In the genomic region with DNA sequence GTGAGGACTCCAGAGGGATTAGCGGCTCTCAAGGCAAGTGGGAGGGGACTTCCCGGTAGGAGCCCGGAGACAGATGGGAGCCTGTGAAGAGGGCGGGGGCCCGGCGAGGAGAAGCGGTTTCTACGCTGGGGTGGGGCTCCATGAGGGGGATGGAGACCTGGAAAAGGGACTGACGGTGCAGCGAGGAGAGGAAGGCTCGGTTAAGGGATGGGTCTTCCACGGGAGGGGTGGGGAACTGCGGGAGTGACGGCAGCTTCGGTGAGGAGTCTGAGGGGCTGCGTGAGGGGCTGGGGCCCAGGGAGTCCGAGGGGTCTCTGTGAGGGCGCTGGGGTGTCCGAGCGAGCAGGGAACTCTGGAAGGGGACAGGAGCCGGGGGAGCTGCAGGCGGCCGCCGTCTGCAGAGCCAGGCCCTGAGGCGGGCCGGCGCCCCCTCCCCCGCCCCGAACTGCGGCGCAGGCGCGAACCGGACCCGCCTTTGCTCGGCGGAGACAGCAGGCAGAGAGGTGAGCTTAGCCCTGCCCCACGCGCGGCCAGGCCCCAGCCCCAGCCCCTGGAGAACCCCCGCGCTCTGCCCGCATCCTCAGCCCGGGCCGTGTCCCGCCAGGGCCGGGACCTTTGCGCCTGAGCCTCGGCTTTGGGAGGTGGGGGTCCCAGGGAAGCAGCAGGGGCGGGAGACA, we compare ENCODE assay signal across 1 cellular context.
TF ChIP-seq lines count a peak whose summit lies in the region.

NRSN2 (plus strand) TSS at position 472 of the 677 bp plus-strand sequence. CDS start 2,533 bp downstream, outside the sequence.

TF ChIP-seq in HepG2, 621 proteins besides CTCF, POLR2A, EP300 and RAD21 (continued from another document and continues in another):
- TF ChIP-seq, protein P1, sequence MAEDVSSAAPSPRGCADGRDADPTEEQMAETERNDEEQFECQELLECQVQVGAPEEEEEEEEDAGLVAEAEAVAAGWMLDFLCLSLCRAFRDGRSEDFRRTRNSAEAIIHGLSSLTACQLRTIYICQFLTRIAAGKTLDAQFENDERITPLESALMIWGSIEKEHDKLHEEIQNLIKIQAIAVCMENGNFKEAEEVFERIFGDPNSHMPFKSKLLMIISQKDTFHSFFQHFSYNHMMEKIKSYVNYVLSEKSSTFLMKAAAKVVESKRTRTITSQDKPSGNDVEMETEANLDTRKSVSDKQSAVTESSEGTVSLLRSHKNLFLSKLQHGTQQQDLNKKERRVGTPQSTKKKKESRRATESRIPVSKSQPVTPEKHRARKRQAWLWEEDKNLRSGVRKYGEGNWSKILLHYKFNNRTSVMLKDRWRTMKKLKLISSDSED (CRISPR knock-in tag; IDR thresholded peaks at IDR 0.05), result 0 out of 2 replicates have a peak, but pooled peaks have one; percentile 75
- TF ChIP-seq NR2C2 (CRISPR knock-in tag; IDR thresholded peaks at IDR 0.05; ENCODE audit: borderline replicate concordance) (no peak), ZNF207 (IDR thresholded peaks at IDR 0.05; ENCODE audit: borderline replicate concordance) (no peak), ATF1 (CRISPR knock-in tag; IDR thresholded peaks at IDR 0.05) (no peak), KLF16 (CRISPR knock-in tag; IDR thresholded peaks at IDR 0.05) (peak in 1 of 2 experiments; percentile 77; a peak in 1 of 4 replicates), KLF15 (CRISPR knock-in tag; IDR thresholded peaks at IDR 0.05; ENCODE audit: borderline replicate concordance) (peak; percentile 8; the same call in 1 of the 2 replicates), ZNF660 (CRISPR knock-in tag; IDR thresholded peaks at IDR 0.05; ENCODE audit: borderline replicate concordance, low read depth) (no peak), KLF13 (CRISPR knock-in tag; IDR thresholded peaks at IDR 0.05) (0 out of 2 replicates have a peak, but pooled peaks have one; percentile 11), ZKSCAN1 (IDR thresholded peaks at IDR 0.05; ENCODE audit: low read length) (no peak), ARNT (IDR thresholded peaks at IDR 0.05) (no peak), GPN1 (CRISPR knock-in tag; IDR thresholded peaks at IDR 0.05; ENCODE audit: borderline replicate concordance) (no peak), ERF (CRISPR knock-in tag; IDR thresholded peaks at IDR 0.05) (no peak), FOXP1 (IDR thresholded peaks at IDR 0.05) (no peak), FOXP1 (CRISPR knock-in tag; IDR thresholded peaks at IDR 0.05) (no peak), ZNF335 (CRISPR knock-in tag; IDR thresholded peaks at IDR 0.05) (no peak; the same call in 1 of the 2 replicates), ZNF839 (CRISPR knock-in tag; IDR thresholded peaks at IDR 0.05; ENCODE audit: borderline replicate concordance) (no peak), ZFP90 (CRISPR knock-in tag; IDR thresholded peaks at IDR 0.05; ENCODE audit: borderline replicate concordance) (peak; percentile 64), ZFP82 (CRISPR knock-in tag; IDR thresholded peaks at IDR 0.05; ENCODE audit: borderline replicate concordance) (peak; percentile 49), FLYWCH1 (CRISPR knock-in tag; IDR thresholded peaks at IDR 0.05) (no peak), CBFB (CRISPR knock-in tag; IDR thresholded peaks at IDR 0.05) (no peak; the same call in 1 of the 2 replicates), CSRNP1 (CRISPR knock-in tag; IDR thresholded peaks at IDR 0.05) (peak; percentile 36; the same call in 1 of the 2 replicates), CERS6 (CRISPR knock-in tag; IDR thresholded peaks at IDR 0.05) (no peak), PRMT3 (CRISPR knock-in tag; IDR thresholded peaks at IDR 0.05; ENCODE audit: borderline replicate concordance, low read depth) (no peak), THYN1 (CRISPR knock-in tag; IDR thresholded peaks at IDR 0.05; ENCODE audit: borderline replicate concordance, low read depth) (no peak), SMC3 (IDR thresholded peaks at IDR 0.05; ENCODE audit: low read length) (no peak), NAIF1 (CRISPR knock-in tag; IDR thresholded peaks at IDR 0.05; ENCODE audit: borderline replicate concordance) (no peak), BHLHE40 (IDR thresholded peaks at IDR 0.05; ENCODE audit: low read length) (no peak), ZNF577 (CRISPR knock-in tag; IDR thresholded peaks at IDR 0.05; ENCODE audit: borderline replicate concordance, low read depth) (no peak), SSRP1 (CRISPR knock-in tag; IDR thresholded peaks at IDR 0.05) (no peak), PCBP1 (IDR thresholded peaks at IDR 0.05; ENCODE audit: borderline replicate concordance, low read depth, low read length) (0 out of 2 replicates have a peak, but pooled peaks have one; percentile 31), ZNF281 (CRISPR knock-in tag; IDR thresholded peaks at IDR 0.05; ENCODE audit: borderline replicate concordance) (peak; percentile 58; the same call in 1 of the 2 replicates), MAFK (conservative IDR thresholded peaks at IDR 0.05 in 1 of 2, IDR thresholded peaks at IDR 0.05 in 1 of 2; ENCODE audit: low read length in 2 of 2) (no peak), RARG (CRISPR knock-in tag; IDR thresholded peaks at IDR 0.05; ENCODE audit: low read depth) (no peak), ZNF251 (CRISPR knock-in tag; IDR thresholded peaks at IDR 0.05) (no peak; the same call in 1 of the 2 replicates), MTF2 (CRISPR knock-in tag; IDR thresholded peaks at IDR 0.05; ENCODE audit: borderline replicate concordance) (no peak; the same call in 1 of the 2 replicates), SP5 (CRISPR knock-in tag; IDR thresholded peaks at IDR 0.05; ENCODE audit: borderline replicate concordance, low read depth) (peak; percentile 58; the same call in 1 of the 2 replicates), ZIK1 (CRISPR knock-in tag; IDR thresholded peaks at IDR 0.05; ENCODE audit: borderline replicate concordance, low read depth) (peak; percentile 39; the same call in 1 of the 2 replicates)
- TF ChIP-seq, protein P2, sequence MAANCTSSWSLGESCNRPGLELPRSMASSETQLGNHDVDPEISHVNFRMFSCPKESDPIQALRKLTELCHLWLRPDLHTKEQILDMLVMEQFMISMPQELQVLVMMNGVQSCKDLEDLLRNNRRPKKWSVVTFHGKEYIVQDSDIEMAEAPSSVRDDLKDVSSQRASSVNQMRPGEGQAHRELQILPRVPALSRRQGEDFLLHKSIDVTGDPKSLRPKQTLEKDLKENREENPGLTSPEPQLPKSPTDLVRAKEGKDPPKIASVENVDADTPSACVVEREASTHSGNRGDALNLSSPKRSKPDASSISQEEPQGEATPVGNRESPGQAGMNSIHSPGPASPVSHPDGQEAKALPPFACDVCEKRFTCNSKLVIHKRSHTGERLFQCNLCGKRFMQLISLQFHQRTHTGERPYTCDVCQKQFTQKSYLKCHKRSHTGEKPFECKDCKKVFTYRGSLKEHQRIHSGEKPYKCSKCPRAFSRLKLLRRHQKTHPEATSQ (CRISPR knock-in tag; IDR thresholded peaks at IDR 0.05; ENCODE audit: borderline replicate concordance), result 0 out of 2 replicates have a peak, but pooled peaks have one; percentile 83
- TF ChIP-seq, protein P3, sequence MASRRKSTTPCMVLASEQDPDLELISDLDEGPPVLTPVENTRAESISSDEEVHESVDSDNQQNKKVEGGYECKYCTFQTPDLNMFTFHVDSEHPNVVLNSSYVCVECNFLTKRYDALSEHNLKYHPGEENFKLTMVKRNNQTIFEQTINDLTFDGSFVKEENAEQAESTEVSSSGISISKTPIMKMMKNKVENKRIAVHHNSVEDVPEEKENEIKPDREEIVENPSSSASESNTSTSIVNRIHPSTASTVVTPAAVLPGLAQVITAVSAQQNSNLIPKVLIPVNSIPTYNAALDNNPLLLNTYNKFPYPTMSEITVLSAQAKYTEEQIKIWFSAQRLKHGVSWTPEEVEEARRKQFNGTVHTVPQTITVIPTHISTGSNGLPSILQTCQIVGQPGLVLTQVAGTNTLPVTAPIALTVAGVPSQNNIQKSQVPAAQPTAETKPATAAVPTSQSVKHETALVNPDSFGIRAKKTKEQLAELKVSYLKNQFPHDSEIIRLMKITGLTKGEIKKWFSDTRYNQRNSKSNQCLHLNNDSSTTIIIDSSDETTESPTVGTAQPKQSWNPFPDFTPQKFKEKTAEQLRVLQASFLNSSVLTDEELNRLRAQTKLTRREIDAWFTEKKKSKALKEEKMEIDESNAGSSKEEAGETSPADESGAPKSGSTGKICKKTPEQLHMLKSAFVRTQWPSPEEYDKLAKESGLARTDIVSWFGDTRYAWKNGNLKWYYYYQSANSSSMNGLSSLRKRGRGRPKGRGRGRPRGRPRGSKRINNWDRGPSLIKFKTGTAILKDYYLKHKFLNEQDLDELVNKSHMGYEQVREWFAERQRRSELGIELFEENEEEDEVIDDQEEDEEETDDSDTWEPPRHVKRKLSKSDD (CRISPR knock-in tag; IDR thresholded peaks at IDR 0.05; ENCODE audit: low read depth), result peak; percentile 76; the same call in 1 of the 2 replicates
- TF ChIP-seq, protein P4, sequence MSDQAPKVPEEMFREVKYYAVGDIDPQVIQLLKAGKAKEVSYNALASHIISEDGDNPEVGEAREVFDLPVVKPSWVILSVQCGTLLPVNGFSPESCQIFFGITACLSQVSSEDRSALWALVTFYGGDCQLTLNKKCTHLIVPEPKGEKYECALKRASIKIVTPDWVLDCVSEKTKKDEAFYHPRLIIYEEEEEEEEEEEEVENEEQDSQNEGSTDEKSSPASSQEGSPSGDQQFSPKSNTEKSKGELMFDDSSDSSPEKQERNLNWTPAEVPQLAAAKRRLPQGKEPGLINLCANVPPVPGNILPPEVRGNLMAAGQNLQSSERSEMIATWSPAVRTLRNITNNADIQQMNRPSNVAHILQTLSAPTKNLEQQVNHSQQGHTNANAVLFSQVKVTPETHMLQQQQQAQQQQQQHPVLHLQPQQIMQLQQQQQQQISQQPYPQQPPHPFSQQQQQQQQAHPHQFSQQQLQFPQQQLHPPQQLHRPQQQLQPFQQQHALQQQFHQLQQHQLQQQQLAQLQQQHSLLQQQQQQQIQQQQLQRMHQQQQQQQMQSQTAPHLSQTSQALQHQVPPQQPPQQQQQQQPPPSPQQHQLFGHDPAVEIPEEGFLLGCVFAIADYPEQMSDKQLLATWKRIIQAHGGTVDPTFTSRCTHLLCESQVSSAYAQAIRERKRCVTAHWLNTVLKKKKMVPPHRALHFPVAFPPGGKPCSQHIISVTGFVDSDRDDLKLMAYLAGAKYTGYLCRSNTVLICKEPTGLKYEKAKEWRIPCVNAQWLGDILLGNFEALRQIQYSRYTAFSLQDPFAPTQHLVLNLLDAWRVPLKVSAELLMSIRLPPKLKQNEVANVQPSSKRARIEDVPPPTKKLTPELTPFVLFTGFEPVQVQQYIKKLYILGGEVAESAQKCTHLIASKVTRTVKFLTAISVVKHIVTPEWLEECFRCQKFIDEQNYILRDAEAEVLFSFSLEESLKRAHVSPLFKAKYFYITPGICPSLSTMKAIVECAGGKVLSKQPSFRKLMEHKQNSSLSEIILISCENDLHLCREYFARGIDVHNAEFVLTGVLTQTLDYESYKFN (CRISPR knock-in tag; conservative IDR thresholded peaks at IDR 0.05), result peak; percentile 42; the same call in 1 of the 2 replicates
- TF ChIP-seq, protein P5, sequence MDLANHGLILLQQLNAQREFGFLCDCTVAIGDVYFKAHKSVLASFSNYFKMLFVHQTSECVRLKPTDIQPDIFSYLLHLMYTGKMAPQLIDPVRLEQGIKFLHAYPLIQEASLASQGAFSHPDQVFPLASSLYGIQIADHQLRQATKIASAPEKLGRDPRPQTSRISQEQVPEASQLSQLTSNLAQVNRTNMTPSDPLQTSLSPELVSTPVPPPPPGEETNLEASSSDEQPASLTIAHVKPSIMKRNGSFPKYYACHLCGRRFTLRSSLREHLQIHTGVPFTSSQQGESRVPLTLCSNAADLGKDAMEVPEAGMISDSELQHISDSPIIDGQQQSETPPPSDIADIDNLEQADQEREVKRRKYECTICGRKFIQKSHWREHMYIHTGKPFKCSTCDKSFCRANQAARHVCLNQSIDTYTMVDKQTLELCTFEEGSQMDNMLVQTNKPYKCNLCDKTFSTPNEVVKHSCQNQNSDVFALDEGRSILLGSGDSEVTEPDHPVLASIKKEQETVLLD (CRISPR knock-in tag; IDR thresholded peaks at IDR 0.05; ENCODE audit: low read depth), result no peak; the same call in 1 of the 2 replicates
- TF ChIP-seq, protein P6, sequence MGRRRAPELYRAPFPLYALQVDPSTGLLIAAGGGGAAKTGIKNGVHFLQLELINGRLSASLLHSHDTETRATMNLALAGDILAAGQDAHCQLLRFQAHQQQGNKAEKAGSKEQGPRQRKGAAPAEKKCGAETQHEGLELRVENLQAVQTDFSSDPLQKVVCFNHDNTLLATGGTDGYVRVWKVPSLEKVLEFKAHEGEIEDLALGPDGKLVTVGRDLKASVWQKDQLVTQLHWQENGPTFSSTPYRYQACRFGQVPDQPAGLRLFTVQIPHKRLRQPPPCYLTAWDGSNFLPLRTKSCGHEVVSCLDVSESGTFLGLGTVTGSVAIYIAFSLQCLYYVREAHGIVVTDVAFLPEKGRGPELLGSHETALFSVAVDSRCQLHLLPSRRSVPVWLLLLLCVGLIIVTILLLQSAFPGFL (CRISPR knock-in tag; IDR thresholded peaks at IDR 0.05), result no peak
